In the genomic region with DNA sequence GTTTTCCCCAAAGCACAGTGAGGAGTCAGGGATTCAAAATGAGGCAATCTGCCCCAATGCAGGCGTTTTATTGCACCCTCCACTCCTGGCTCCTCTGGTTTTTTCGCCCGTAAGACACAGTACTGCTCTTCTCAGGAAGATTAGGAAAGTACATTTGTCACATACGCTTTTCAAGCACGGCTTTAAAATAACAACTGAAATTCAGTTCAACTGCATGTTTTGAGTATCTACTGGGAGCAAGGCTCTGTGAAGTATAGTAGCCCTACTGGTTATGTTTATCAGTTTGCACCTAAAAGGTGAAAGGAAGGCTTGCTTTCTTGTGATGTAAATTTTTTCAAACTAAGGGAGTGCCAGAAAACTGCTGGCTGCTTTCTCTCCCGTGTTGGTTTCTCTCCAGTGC, we compare ENCODE assay signal across 8 cellular contexts. TPM values are rescaled to one million over a fixed set of nuclear protein-coding genes. Genes with fewer than 3 reads are reported as not detected.
DNase-seq lines count a peak whose midpoint lies in the region; ATAC-seq, FAIRE-seq and TF ChIP-seq lines count a peak whose summit lies in the region.

No MANE protein-coding gene starts in this region.

- CTCF ChIA-PET in activated CD8-positive, alpha-beta T cell treated with anti-CD3 and anti-CD28 coated beads, Interleukin-2, amount 10 ng/mL, durations not matched to agents 7 days and 5 days (lab: Charles Lee), result interaction anchor here (0.7 to 1.3 kb wide), 3 partner anchors 12 to 73 kb away, joined by 3 to 4 read pairs (median 4); no protein-coding TSS in a partner anchor

- no peak for TF ChIP-seq CTCF in 22Rv1 (IDR thresholded peaks at IDR 0.05)

- H3K36me3 Mint-ChIP-seq in activated CD8-positive, alpha-beta T cell treated with anti-CD3 and anti-CD28 coated beads, Interleukin-2, amount 10 ng/mL, durations not matched to agents 7 days and 5 days (ENCODE audit: low read depth), result peaks cover 5% of the 10 kb centered on the region

- peak overlapping the region; percentile 95 for H3K27ac ChIP-seq in 22Rv1
- peak overlapping the region; percentile 53 for H3K27ac ChIP-seq in iPS DF 6.9 (ENCODE audit: low read length)
- H3K27ac ChIP-seq in small intestine (ENCODE audit: low read depth in 1 of 2, low read length in 1 of 2), result peak overlapping the region; percentile 92 to 98

- WGBS in iPS DF 6.9 (ENCODE audit: insufficient coverage, insufficient read length), result no CpG with 5 or more reads among the region's 6 CpGs
- 1 to 7% (median 5%) methylated on average over 6 of the region's 6 CpGs for WGBS in small intestine, 3 donors

- no peak for ATAC-seq in activated CD8-positive, alpha-beta T cell treated with anti-CD3 and anti-CD28 coated beads, Interleukin-2, amount 10 ng/mL, durations not matched to agents 7 days and 5 days

- H3K4me3 ChIP-seq in H7 (ENCODE audit: insufficient read depth, low read depth, low read length) (peak overlapping the region; percentile 84), iPS DF 6.9 (ENCODE audit: low read length) (peak overlapping the region; percentile 56; the same call in 1 of the 2 replicates), small intestine (ENCODE audit: low read depth in 1 of 2, low read length in 2 of 2) (peak overlapping the region; percentile 71 to 87)

- H3K4me3 Mint-ChIP-seq in activated CD8-positive, alpha-beta T cell treated with anti-CD3 and anti-CD28 coated beads, Interleukin-2, amount 10 ng/mL, durations not matched to agents 7 days and 5 days, result peak overlapping the region; percentile 86

- H3K27me3 ChIP-seq in H7 (ENCODE audit: control insufficient read depth, insufficient read depth, low read length), result peaks cover 7% of the 10 kb centered on the region
- H3K27me3 ChIP-seq in iPS DF 6.9 (ENCODE audit: control insufficient read depth, insufficient read depth, low read length), result no peaks in the 10 kb centered on the region
- H3K27me3 ChIP-seq in small intestine (ENCODE audit: control insufficient read depth in 2 of 2, insufficient read depth in 2 of 2, low read length in 2 of 2), result no peaks in the 10 kb centered on the region

- POLR2A ChIA-PET in activated CD8-positive, alpha-beta T cell treated with anti-CD3 and anti-CD28 coated beads, Interleukin-2, amount 10 ng/mL, durations not matched to agents 7 days and 5 days (lab: Charles Lee), result interaction anchor here (0.6 to 1.2 kb wide), 2 partner anchors 11 to 218 kb away, joined by 3 to 7 read pairs; no protein-coding TSS in a partner anchor

- peaks cover 34% of the 10 kb centered on the region for H3K4me1 Mint-ChIP-seq in activated CD8-positive, alpha-beta T cell treated with anti-CD3 and anti-CD28 coated beads, Interleukin-2, amount 10 ng/mL, durations not matched to agents 7 days and 5 days (ENCODE audit: low read depth)

- H3K36me3 ChIP-seq in H7 (replicated peaks; ENCODE audit: control insufficient read depth, insufficient read depth, low read length), result no peaks in the 10 kb centered on the region
- H3K36me3 ChIP-seq in iPS DF 6.9 (ENCODE audit: control insufficient read depth, insufficient read depth, low read length), result no peaks in the 10 kb centered on the region
- peaks cover 0 to 4% of the 10 kb centered on the region in 2 donors for H3K36me3 ChIP-seq in small intestine (ENCODE audit: control insufficient read depth in 2 of 2, insufficient read depth in 2 of 2, low read length in 2 of 2)

- peaks cover 4% of the 10 kb centered on the region for H3K4me1 ChIP-seq in iPS DF 6.9 (ENCODE audit: control insufficient read depth, insufficient read depth, low read length)
- no peaks in the 10 kb centered on the region for H3K4me1 ChIP-seq in small intestine (ENCODE audit: control insufficient read depth in 2 of 2, insufficient read depth in 1 of 2, low read depth in 1 of 2, low read length in 1 of 2)

- DNase-seq in H7 (peak; percentile 60), iPS DF 6.9 (ENCODE audit: low read depth, low spot score) (no peak), small intestine (peak; percentile 38), NCI-H128 (lab: John Stamatoyannopoulos, UW; ENCODE audit: unreplicated experiment) (no peak), DMS114 treated with DMSO at 0.1 percent for 48 hours (lab: John Stamatoyannopoulos, UW; ENCODE audit: unreplicated experiment) (no peak), ureter (ENCODE audit: low spot score) (no peak)
- no peak for DNase-seq in activated CD8-positive, alpha-beta T cell treated with anti-CD3 and anti-CD28 coated beads, Interleukin-2, amount 10 ng/mL, durations not matched to agents 7 days and 5 days

- no peaks in the 10 kb centered on the region for H3K9me3 ChIP-seq in iPS DF 6.9 (ENCODE audit: control insufficient read depth, insufficient read depth, low read length)
- H3K9me3 ChIP-seq in small intestine (ENCODE audit: control insufficient read depth, low read depth), result no peaks in the 10 kb centered on the region

- no peaks in the 10 kb centered on the region for H3K27me3 Mint-ChIP-seq in activated CD8-positive, alpha-beta T cell treated with anti-CD3 and anti-CD28 coated beads, Interleukin-2, amount 10 ng/mL, durations not matched to agents 7 days and 5 days (ENCODE audit: low read depth)

- no peak for FAIRE-seq in small intestine (lab: Jason Lieb, UNC)

- H3K9me3 Mint-ChIP-seq in activated CD8-positive, alpha-beta T cell treated with anti-CD3 and anti-CD28 coated beads, Interleukin-2, amount 10 ng/mL, durations not matched to agents 7 days and 5 days (ENCODE audit: insufficient read depth), result no peaks in the 10 kb centered on the region

- H3K27ac Mint-ChIP-seq in activated CD8-positive, alpha-beta T cell treated with anti-CD3 and anti-CD28 coated beads, Interleukin-2, amount 10 ng/mL, durations not matched to agents 7 days and 5 days, result peak overlapping the region; percentile 90

RNA-seq across cellular contexts. Expression of a gene that starts 1.9 kb away (rescaled TPM):
- 19.4 and 20.1 TPM in 2 replicates for total RNA-seq in H7 (2014; rRNA removed; shearing (Covaris generic))
- 10 to 100 TPM; 14.2 to 16.4 TPM for total RNA-seq in activated CD8-positive, alpha-beta T cell treated with anti-CD3 and anti-CD28 coated beads, Interleukin-2, amount 10 ng/mL, durations not matched to agents 7 days and 5 days
- polyA plus RNA-seq in small intestine, result 10 to 100 TPM in 2 of 3 donors, 1 to 10 TPM in 1; 7.6 to 12.3 (median 10.5) TPM
- total RNA-seq in ureter, result 78.8 TPM

Comparison
In these comparisons a context has a peak if more than half of its experiments do, and no peak if none do; other contexts are left out.
1. DNase-seq: peak in H7 (single experiment) and small intestine (single experiment); none in activated CD8-positive, alpha-beta T cell treated with anti-CD3 and anti-CD28 coated beads, Interleukin-2, amount 10 ng/mL, durations not matched to agents 7 days and 5 days (single experiment), iPS DF 6.9 (single experiment), NCI-H128 (single experiment), DMS114 treated with DMSO at 0.1 percent for 48 hours (single experiment) and ureter (single experiment).
2. Peak in every context shown above with its lines, with median percentiles within 50 percentile points of each other: H3K27ac ChIP-seq and H3K4me3 ChIP-seq.